Comparison of ENCODE assay signal across 20 cellular contexts in the genomic region with DNA sequence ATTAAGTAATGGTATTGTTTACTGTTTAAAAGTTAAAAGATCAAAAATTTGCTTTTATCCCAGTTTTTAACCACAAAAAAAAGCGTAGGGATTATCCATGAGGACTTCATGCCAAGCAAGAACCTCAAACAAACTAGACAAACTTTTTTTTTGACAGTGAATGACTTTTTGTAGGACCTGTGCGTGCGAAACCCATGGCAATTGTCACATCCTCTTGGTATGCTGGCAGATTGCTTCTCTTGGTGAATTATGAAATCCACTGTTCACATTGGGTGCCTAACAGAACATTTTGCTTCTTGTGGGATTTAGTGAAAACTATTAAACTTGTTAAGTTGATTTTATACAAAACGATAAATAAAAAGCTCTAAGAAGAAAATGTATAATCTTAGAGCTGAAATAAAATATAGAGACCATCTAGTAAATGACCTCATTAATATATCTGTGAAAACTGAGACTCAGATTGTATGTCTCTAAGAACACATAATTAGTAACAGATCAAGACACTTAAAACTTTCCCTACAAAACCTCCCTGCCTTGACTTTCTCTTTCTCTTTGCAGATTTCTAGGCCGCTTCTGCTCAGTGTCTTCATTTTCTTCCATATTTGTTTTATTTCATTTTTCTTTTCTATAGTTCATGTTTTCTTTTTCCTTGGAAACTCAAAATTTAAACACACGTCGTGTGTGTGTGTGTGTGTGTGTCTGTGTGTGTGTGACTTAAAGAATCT.
DNase-seq lines count a peak whose midpoint lies in the region; ATAC-seq and TF ChIP-seq lines count a peak whose summit lies in the region.
"Had no signal": no experiment of that assay in that cellular context is flagged by ENCODE, and none has a peak within 500 bp of the region (broad histone marks: within the 10 kb centered on the region; RNA-seq: fewer than 3 reads in every experiment).

No MANE protein-coding gene starts in this region.

- intact Hi-C loops in activated CD4-positive, alpha-beta memory T cell treated with anti-CD3 and anti-CD28 coated beads for 36 hours (cut with micrococcal nuclease), result no loop called here

- H3K36me3 ChIP-seq in suprapubic skin, result peaks cover 21% of the 10 kb centered on the region

- POLR2A ChIA-PET in activated CD4-positive, alpha-beta memory T cell treated with anti-CD3 and anti-CD28 coated beads for 36 hours (lab: Charles Lee), result no interaction called here

- no peak for TF ChIP-seq EP300 in suprapubic skin (IDR thresholded peaks at IDR 0.05)

- H3K27me3 ChIP-seq in suprapubic skin, result no peaks in the 10 kb centered on the region
- H3K27me3 ChIP-seq: right atrium auricular region had no signal

- no peak for TF ChIP-seq CTCF in fibroblast of mammary gland (conservative IDR thresholded peaks at IDR 0.05; ENCODE audit: control insufficient read depth, insufficient read depth, low read depth, low read length)
- no peak for TF ChIP-seq CTCF in suprapubic skin (IDR thresholded peaks at IDR 0.05)

- no peak overlapping the region for H3K4me3 Mint-ChIP-seq in activated CD4-positive, alpha-beta memory T cell treated with anti-CD3 and anti-CD28 coated beads for 36 hours
- H3K4me3 Mint-ChIP-seq: activated CD4-positive, alpha-beta T cell treated with anti-CD3 and anti-CD28 coated beads, Interleukin-2, amount 10 ng/mL, durations not matched to agents 7 days and 5 days had no signal

- TF ChIP-seq POLR2A in suprapubic skin (IDR thresholded peaks at IDR 0.05), result no peak

- H3K4me3 ChIP-seq in fibroblast of mammary gland (ENCODE audit: control insufficient read depth, low read depth, low read length) (no peak overlapping the region), suprapubic skin (no peak overlapping the region)
- H3K4me3 ChIP-seq: lung, right atrium auricular region had no signal

- ATAC-seq in GM19023 (IDR thresholded peaks at IDR 0.05; ENCODE audit: unreplicated experiment), result no peak
- ATAC-seq: esophagus mucosa had no signal

- peaks cover 49% of the 10 kb centered on the region for H3K36me3 Mint-ChIP-seq in activated CD4-positive, alpha-beta memory T cell treated with anti-CD3 and anti-CD28 coated beads for 36 hours

- H3K4me1 Mint-ChIP-seq in activated CD4-positive, alpha-beta memory T cell treated with anti-CD3 and anti-CD28 coated beads for 36 hours (ENCODE audit: low read depth), result no peaks in the 10 kb centered on the region

- no peak overlapping the region for H3K27ac Mint-ChIP-seq in activated CD4-positive, alpha-beta memory T cell treated with anti-CD3 and anti-CD28 coated beads for 36 hours

- CTCF ChIA-PET in activated CD4-positive, alpha-beta memory T cell treated with anti-CD3 and anti-CD28 coated beads for 36 hours (lab: Charles Lee), result interaction anchor here (0.5 to 1.3 kb wide), 3 partner anchors 142 to 469 kb away, joined by 3 to 6 read pairs (median 3); no protein-coding TSS in a partner anchor

- peak overlapping the region; percentile 61 for H3K27ac ChIP-seq in suprapubic skin
- H3K27ac ChIP-seq: C4-2B, right atrium auricular region had no signal

- DNase-seq in GM04504 (ENCODE audit: low read depth) (peak; percentile 62), NOMO-1 treated with DMSO at 0.1 percent for 48 hours (lab: John Stamatoyannopoulos, UW; ENCODE audit: unreplicated experiment) (peak; percentile 55), fibroblast of mammary gland (ENCODE audit: low read depth) (peak; percentile 29), suprapubic skin (ENCODE audit: low spot score in 2 of 2) (no peak)
- no peak for DNase-seq in activated T-cell treated with anti-CD3 and anti-CD28 coated beads, Interleukin-2, amount 50 U/mL, for 1 hour
- DNase-seq in activated CD4-positive, alpha-beta memory T cell treated with anti-CD3 and anti-CD28 coated beads for 36 hours, result no peak
- DNase-seq: activated CD4-positive, alpha-beta T cell treated with anti-CD3 and anti-CD28 coated beads, Interleukin-2, amount 10 ng/mL, durations not matched to agents 7 days and 5 days; caudate nucleus; KG1; NCI-H1105; NCI-H510A treated with DMSO at 0.1 percent for 48 hours; occipital lobe; stimulated activated CD4-positive, alpha-beta T cell treated with anti-CD3 and anti-CD28 coated beads, Interleukin-15, amount 100 ng/mL, for 24 hours; T-helper 1 cell; trophoblast cell had no signal

- H3K9me3 Mint-ChIP-seq in activated CD4-positive, alpha-beta memory T cell treated with anti-CD3 and anti-CD28 coated beads for 36 hours, result peaks cover 14% of the 10 kb centered on the region

- no peaks in the 10 kb centered on the region for H3K27me3 Mint-ChIP-seq in activated CD4-positive, alpha-beta memory T cell treated with anti-CD3 and anti-CD28 coated beads for 36 hours
- H3K27me3 Mint-ChIP-seq: activated CD4-positive, alpha-beta T cell treated with anti-CD3 and anti-CD28 coated beads, Interleukin-2, amount 10 ng/mL, durations not matched to agents 7 days and 5 days had no signal

- no peaks in the 10 kb centered on the region for H3K4me1 ChIP-seq in suprapubic skin

- WGBS in suprapubic skin, result 46% methylated on average over 7 of the region's 7 CpGs

- no peaks in the 10 kb centered on the region for H3K9me3 ChIP-seq in suprapubic skin
- H3K9me3 ChIP-seq: right atrium auricular region had no signal

Comparison
In these comparisons a context has a peak if more than half of its experiments do, and no peak if none do; other contexts are left out.
1. DNase-seq: peak in GM04504 (single experiment), NOMO-1 treated with DMSO at 0.1 percent for 48 hours (single experiment) and fibroblast of mammary gland (single experiment); none in suprapubic skin (0 of 2), activated T-cell treated with anti-CD3 and anti-CD28 coated beads, Interleukin-2, amount 50 U/mL, for 1 hour (single experiment) and activated CD4-positive, alpha-beta memory T cell treated with anti-CD3 and anti-CD28 coated beads for 36 hours (single experiment).